In genomic region chr3:126126292-126126691, GRCh38 we compare ENCODE assay signal across 2 cellular contexts.
TF ChIP-seq lines count a peak whose summit lies in the region.

No MANE protein-coding gene starts in this region.

TF ChIP-seq in SK-N-SH, 30 proteins besides CTCF, POLR2A, EP300 and RAD21 (continued from another document):
- TF ChIP-seq, protein P1, sequence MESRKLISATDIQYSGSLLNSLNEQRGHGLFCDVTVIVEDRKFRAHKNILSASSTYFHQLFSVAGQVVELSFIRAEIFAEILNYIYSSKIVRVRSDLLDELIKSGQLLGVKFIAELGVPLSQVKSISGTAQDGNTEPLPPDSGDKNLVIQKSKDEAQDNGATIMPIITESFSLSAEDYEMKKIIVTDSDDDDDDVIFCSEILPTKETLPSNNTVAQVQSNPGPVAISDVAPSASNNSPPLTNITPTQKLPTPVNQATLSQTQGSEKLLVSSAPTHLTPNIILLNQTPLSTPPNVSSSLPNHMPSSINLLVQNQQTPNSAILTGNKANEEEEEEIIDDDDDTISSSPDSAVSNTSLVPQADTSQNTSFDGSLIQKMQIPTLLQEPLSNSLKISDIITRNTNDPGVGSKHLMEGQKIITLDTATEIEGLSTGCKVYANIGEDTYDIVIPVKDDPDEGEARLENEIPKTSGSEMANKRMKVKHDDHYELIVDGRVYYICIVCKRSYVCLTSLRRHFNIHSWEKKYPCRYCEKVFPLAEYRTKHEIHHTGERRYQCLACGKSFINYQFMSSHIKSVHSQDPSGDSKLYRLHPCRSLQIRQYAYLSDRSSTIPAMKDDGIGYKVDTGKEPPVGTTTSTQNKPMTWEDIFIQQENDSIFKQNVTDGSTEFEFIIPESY (IDR thresholded peaks at IDR 0.05; ENCODE audit: borderline replicate concordance, low read depth), result no peak
- TF ChIP-seq RFX5 (IDR thresholded peaks at IDR 0.05; ENCODE audit: low read length), result no peak
- no peak for TF ChIP-seq PBX3 (IDR thresholded peaks at IDR 0.05)
- TF ChIP-seq, protein P2, sequence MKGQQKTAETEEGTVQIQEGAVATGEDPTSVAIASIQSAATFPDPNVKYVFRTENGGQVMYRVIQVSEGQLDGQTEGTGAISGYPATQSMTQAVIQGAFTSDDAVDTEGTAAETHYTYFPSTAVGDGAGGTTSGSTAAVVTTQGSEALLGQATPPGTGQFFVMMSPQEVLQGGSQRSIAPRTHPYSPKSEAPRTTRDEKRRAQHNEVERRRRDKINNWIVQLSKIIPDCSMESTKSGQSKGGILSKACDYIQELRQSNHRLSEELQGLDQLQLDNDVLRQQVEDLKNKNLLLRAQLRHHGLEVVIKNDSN (IDR thresholded peaks at IDR 0.05; ENCODE audit: borderline replicate concordance, low read depth), result no peak
- TF ChIP-seq, protein P3, sequence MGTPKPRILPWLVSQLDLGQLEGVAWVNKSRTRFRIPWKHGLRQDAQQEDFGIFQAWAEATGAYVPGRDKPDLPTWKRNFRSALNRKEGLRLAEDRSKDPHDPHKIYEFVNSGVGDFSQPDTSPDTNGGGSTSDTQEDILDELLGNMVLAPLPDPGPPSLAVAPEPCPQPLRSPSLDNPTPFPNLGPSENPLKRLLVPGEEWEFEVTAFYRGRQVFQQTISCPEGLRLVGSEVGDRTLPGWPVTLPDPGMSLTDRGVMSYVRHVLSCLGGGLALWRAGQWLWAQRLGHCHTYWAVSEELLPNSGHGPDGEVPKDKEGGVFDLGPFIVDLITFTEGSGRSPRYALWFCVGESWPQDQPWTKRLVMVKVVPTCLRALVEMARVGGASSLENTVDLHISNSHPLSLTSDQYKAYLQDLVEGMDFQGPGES (IDR thresholded peaks at IDR 0.05; ENCODE audit: low read depth, low read length), result no peak

TF ChIP-seq in SK-N-SH treated with all-trans-retinoic acid at 6 μM for 48 hours, 23 proteins besides CTCF, POLR2A, EP300 and RAD21 (continued from another document):
- no peak for TF ChIP-seq PATZ1 (CRISPR knock-in tag; IDR thresholded peaks at IDR 0.05; ENCODE audit: borderline replicate concordance)
- TF ChIP-seq ZNF8 (CRISPR knock-in tag; IDR thresholded peaks at IDR 0.05), result no peak
- TF ChIP-seq POU6F1 (CRISPR knock-in tag; IDR thresholded peaks at IDR 0.05; ENCODE audit: borderline replicate concordance, low read depth), result no peak
- no peak for TF ChIP-seq PPARA (CRISPR knock-in tag; IDR thresholded peaks at IDR 0.05; ENCODE audit: borderline replicate concordance)
- TF ChIP-seq RARB (CRISPR knock-in tag; IDR thresholded peaks at IDR 0.05), result no peak
- no peak for TF ChIP-seq BACH2 (CRISPR knock-in tag; IDR thresholded peaks at IDR 0.05; ENCODE audit: borderline replicate concordance)
- no peak for TF ChIP-seq ARNTL (CRISPR knock-in tag; IDR thresholded peaks at IDR 0.05; ENCODE audit: borderline replicate concordance, low read depth)
- no peak for TF ChIP-seq ISL1 (CRISPR knock-in tag; IDR thresholded peaks at IDR 0.05)
